8 cellular contexts compared by ENCODE assay signal in the genomic region with DNA sequence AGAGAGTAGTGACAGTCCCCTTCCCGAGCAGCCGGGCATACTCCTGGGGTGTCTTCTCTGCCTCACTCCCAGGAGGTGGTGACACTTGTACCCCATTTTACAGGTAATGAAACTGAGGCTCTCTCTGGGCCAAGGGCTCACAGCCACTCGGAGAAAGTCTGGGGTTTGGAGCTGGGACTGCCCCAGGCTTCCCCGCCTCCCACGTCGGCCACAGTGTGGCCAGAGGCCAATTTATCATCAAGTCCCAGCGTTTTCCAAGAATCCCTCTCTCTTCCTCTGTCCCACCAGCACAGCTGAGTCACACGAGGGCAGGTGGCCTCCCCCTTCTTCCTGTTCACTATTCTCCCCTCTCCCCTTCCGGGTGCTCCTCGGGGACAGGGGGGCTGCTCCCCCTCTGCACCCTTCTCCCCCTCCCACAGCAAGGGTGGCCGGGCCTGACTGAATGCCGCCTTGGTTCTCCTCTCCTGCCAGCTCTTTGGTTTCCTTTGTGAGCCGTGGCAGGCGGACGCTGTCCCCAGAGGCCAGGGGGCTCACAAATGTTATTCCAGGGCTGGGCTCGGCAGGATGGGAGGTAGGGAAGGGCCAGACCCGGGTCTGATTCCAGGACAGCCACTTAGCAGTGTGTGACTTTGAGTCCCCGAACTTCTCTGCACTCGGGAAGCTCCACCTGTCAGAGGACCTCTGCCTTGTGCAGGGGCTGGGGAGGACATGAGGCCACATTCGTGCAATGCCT. TPM values are rescaled to one million over a fixed set of nuclear protein-coding genes. Genes with fewer than 3 reads are reported as not detected.
A peak's percentile ranks its signal among the peaks of the same experiment; 100 is the strongest.
DNase-seq lines count a peak whose midpoint lies in the region; ATAC-seq, FAIRE-seq and TF ChIP-seq lines count a peak whose summit lies in the region.

No MANE protein-coding gene starts in this region.

- H3K36me3 Mint-ChIP-seq in neural progenitor cell: peaks cover 3% of the 10 kb centered on the region

- no peak overlapping the region for H2AFZ ChIP-seq in neural progenitor cell (replicated peaks)

- H3K9ac ChIP-seq in neural progenitor cell: peak overlapping the region; percentile 37

- TF ChIP-seq POLR2A in GM12892 (IDR thresholded peaks at IDR 0.05; ENCODE audit: low read depth, low read length): no peak

- H3K9me3 ChIP-seq in SJCRH30 (replicated peaks) (no peaks in the 10 kb centered on the region), neural progenitor cell (ENCODE audit: low read depth) (no peaks in the 10 kb centered on the region)

- H3K36me3 ChIP-seq in SJCRH30 (no peaks in the 10 kb centered on the region), neural progenitor cell (no peaks in the 10 kb centered on the region)

- no peak overlapping the region for H3K27ac Mint-ChIP-seq in neural progenitor cell

- no peaks in the 10 kb centered on the region for H3K9me3 Mint-ChIP-seq in neural progenitor cell

- no peaks in the 10 kb centered on the region for H3F3A ChIP-seq in neural progenitor cell (ENCODE audit: low read depth)

- TF ChIP-seq CTCF in GM12865 (IDR thresholded peaks at IDR 0.05; ENCODE audit: insufficient read depth, low read depth, low read length, missing control alignments) (no peak), epithelial cell of esophagus (IDR thresholded peaks at IDR 0.05; ENCODE audit: insufficient read depth, low read depth, low read length, missing control alignments) (no peak), neural progenitor cell (IDR thresholded peaks at IDR 0.05) (no peak), GM10266 (IDR thresholded peaks at IDR 0.05; ENCODE audit: control insufficient read depth, insufficient read depth, low read depth, missing control alignments) (no peak)

- no peak overlapping the region for H3K4me3 Mint-ChIP-seq in neural progenitor cell

- H3K4me3 ChIP-seq in GM12865 (ENCODE audit: low read depth, low read length): peak overlapping the region; percentile 20
- H3K4me3 ChIP-seq in SJCRH30: peak overlapping the region; percentile 34
- no peak overlapping the region for H3K4me3 ChIP-seq in epithelial cell of esophagus (ENCODE audit: low read length)
- H3K4me3 ChIP-seq in neural progenitor cell: no peak overlapping the region

- peaks cover 4% of the 10 kb centered on the region for H3K27me3 Mint-ChIP-seq in neural progenitor cell (ENCODE audit: insufficient read depth, low read depth)

- peaks cover 23% of the 10 kb centered on the region for H3K4me1 ChIP-seq in SJCRH30
- peaks cover 6% of the 10 kb centered on the region for H3K4me1 ChIP-seq in neural progenitor cell

- peaks cover 21% of the 10 kb centered on the region for H4K20me1 ChIP-seq in neural progenitor cell (ENCODE audit: low read depth)

- DNase-seq in GM12865 (ENCODE audit: low read depth) (peak; percentile 37), SJCRH30 (peak; percentile 87 to 89), epithelial cell of esophagus (ENCODE audit: low read depth) (peak; percentile 47), neural progenitor cell (ENCODE audit: low spot score) (peak; percentile 50), GM10266 (ENCODE audit: extremely low spot score) (no peak), GM12892 (ENCODE audit: insufficient read length) (no peak), NCI-H82 (lab: John Stamatoyannopoulos, UW) (no peak)

- no peaks in the 10 kb centered on the region for H3K79me2 ChIP-seq in neural progenitor cell (ENCODE audit: low read depth)

- no peak for ATAC-seq in HG03280 (IDR thresholded peaks at IDR 0.05; ENCODE audit: unreplicated experiment)

- peaks cover 9% of the 10 kb centered on the region for H3K4me1 Mint-ChIP-seq in neural progenitor cell

- FAIRE-seq in GM12892 (lab: Jason Lieb, UNC): no peak

- H3K27me3 ChIP-seq in SJCRH30: no peaks in the 10 kb centered on the region
- H3K27me3 ChIP-seq in neural progenitor cell: no peaks in the 10 kb centered on the region

- H3K27ac ChIP-seq in SJCRH30 (peak overlapping the region; percentile 52), neural progenitor cell (no peak overlapping the region)

- H3K4me2 ChIP-seq in neural progenitor cell: no peak overlapping the region

RNA-seq across cellular contexts. Expression of a gene that starts 17.7 kb away (rescaled TPM):
- 29.1 and 29.7 TPM in 2 replicates for total RNA-seq in SJCRH30 (2014; rRNA removed; shearing (Covaris generic))
- 7.5 and 29.6 TPM in 2 replicates for total RNA-seq in neural progenitor cell (ENCODE audit: low replicate concordance)
- polyA plus RNA-seq in GM12892 (2012; ENCODE audit: missing spikeins): 21.0 TPM

RNA-seq across cellular contexts. Expression of a gene that starts 52.7 kb away (rescaled TPM):
- 111 and 112 TPM in 2 replicates for total RNA-seq in SJCRH30 (2014; rRNA removed; shearing (Covaris generic))
- total RNA-seq in neural progenitor cell (ENCODE audit: low replicate concordance): 66.0 and 71.3 TPM in 2 replicates
- polyA plus RNA-seq in GM12892 (2012; ENCODE audit: missing spikeins): 64.7 TPM

Comparison
In these comparisons a context has a peak if more than half of its experiments do, and no peak if none do; other contexts are left out.
1. DNase-seq: peak in GM12865 (single experiment), SJCRH30 (2 of 2), epithelial cell of esophagus (single experiment) and neural progenitor cell (single experiment); none in GM10266 (single experiment), GM12892 (single experiment) and NCI-H82 (single experiment).
2. H3K4me3 ChIP-seq: peak in GM12865 (single experiment) and SJCRH30 (single experiment); none in epithelial cell of esophagus (single experiment) and neural progenitor cell (single experiment).